ENCODE assay signal across 27 cellular contexts in the genomic region with DNA sequence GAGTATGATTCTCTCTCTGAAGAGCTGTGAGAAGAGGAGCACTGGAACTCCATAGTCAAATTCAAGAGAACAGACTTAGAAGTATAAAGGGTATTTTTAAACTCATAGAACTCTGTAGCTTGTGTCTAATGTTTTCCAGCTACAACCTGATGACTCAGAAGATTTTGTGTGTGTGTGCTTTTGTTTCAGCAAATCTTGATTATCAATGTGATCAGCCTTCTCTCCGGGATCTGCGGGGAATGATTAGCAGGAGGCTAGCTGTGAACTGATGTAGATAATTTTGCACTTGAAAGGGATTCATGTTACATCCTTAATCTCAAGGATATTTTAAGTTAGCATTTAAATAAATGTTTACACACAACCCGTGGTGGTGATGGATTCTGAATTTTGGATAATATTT.
"Had no signal": no experiment of that assay in that cellular context is flagged by ENCODE, and none has a peak within 500 bp of the region (broad histone marks: within the 10 kb centered on the region; RNA-seq: fewer than 3 reads in every experiment).

No MANE protein-coding gene starts in this region.

- H3K27ac Mint-ChIP-seq: activated CD4-positive, alpha-beta T cell treated with anti-CD3 and anti-CD28 coated beads for 36 hours; activated naive CD4-positive, alpha-beta T cell treated with anti-CD3 and anti-CD28 coated beads, Interleukin-2, amount 50 U/mL, for 72 hours; activated T-cell treated with anti-CD3 and anti-CD28 coated beads, Interleukin-2, amount 50 U/mL, for 72 hours; effector memory CD8-positive, alpha-beta T cell; immature natural killer cell; T-helper 17 cell had no signal

- FAIRE-seq: bronchial epithelial cell, endothelial cell of umbilical vein had no signal

- DNase-seq: activated CD4-positive, alpha-beta T cell treated with anti-CD3 and anti-CD28 coated beads for 36 hours; activated CD4-positive, CD25-positive, alpha-beta regulatory T cell; activated naive CD4-positive, alpha-beta T cell; activated T-cell treated with anti-CD3 and anti-CD28 coated beads for 4 hours; activated T-cell treated with anti-CD3 and anti-CD28 coated beads, Interleukin-2, amount 50 U/mL, for 72 hours; cortex of kidney; effector memory CD8-positive, alpha-beta T cell; foreskin fibroblast; heart left ventricle; immature natural killer cell; left lung; lower lobe of right lung; ovary; spleen; stimulated activated naive CD4-positive, alpha-beta T cell; T-helper 17 cell; tibial artery; upper lobe of right lung had no signal

- H3K36me3 Mint-ChIP-seq: activated naive CD4-positive, alpha-beta T cell treated with anti-CD3 and anti-CD28 coated beads, Interleukin-2, amount 50 U/mL, for 72 hours; immature natural killer cell had no signal

- H3K9me3 Mint-ChIP-seq: activated naive CD4-positive, alpha-beta T cell treated with anti-CD3 and anti-CD28 coated beads, Interleukin-2, amount 50 U/mL, for 72 hours; activated T-cell treated with anti-CD3 and anti-CD28 coated beads, Interleukin-2, amount 50 U/mL, for 72 hours; effector memory CD8-positive, alpha-beta T cell; nephron had no signal

- H3K27ac ChIP-seq: left lung, lower lobe of right lung, neutrophil, ovary, prostate gland, spleen, suprapubic skin, tibial artery, upper lobe of right lung had no signal

- H3K9me3 ChIP-seq: heart left ventricle, left lung, lower lobe of right lung, neutrophil, ovary, prostate gland, right atrium auricular region, spleen, suprapubic skin, tibial artery, upper lobe of right lung had no signal

- H3K4me1 Mint-ChIP-seq: activated CD4-positive, alpha-beta T cell treated with anti-CD3 and anti-CD28 coated beads for 36 hours; immature natural killer cell; T-helper 17 cell had no signal

- H3K4me1 ChIP-seq: left lung, lower lobe of right lung, prostate gland, right atrium auricular region, spleen, suprapubic skin, tibial artery, upper lobe of right lung had no signal

- ATAC-seq: activated CD4-positive, alpha-beta T cell treated with anti-CD3 and anti-CD28 coated beads for 36 hours; activated naive CD4-positive, alpha-beta T cell treated with anti-CD3 and anti-CD28 coated beads, Interleukin-2, amount 50 U/mL, for 72 hours; activated T-cell treated with anti-CD3 and anti-CD28 coated beads, Interleukin-2, amount 50 U/mL, for 72 hours; effector memory CD8-positive, alpha-beta T cell; esophagus mucosa; left lung; lower lobe of right lung; T-helper 17 cell; upper lobe of right lung had no signal

- H3K27me3 ChIP-seq: heart left ventricle, left lung, ovary, right atrium auricular region, spleen, suprapubic skin, tibial artery, upper lobe of right lung had no signal

- H3K4me3 ChIP-seq: heart left ventricle, left lung, lower lobe of right lung, ovary, prostate gland, right atrium auricular region, spleen, suprapubic skin, tibial artery, upper lobe of right lung had no signal

- H3K36me3 ChIP-seq: heart left ventricle, left lung, lower lobe of right lung, neutrophil, ovary, prostate gland, right atrium auricular region, spleen, suprapubic skin, tibial artery, upper lobe of right lung had no signal

- H3K4me3 Mint-ChIP-seq: activated CD4-positive, alpha-beta T cell treated with anti-CD3 and anti-CD28 coated beads for 36 hours; activated T-cell treated with anti-CD3 and anti-CD28 coated beads, Interleukin-2, amount 50 U/mL, for 72 hours; effector memory CD8-positive, alpha-beta T cell; immature natural killer cell; nephron; T-helper 17 cell had no signal
